ENCODE assay signal across 14 cellular contexts in genomic region chr1:245512181-245512888, GRCh38.
DNase-seq lines count a peak whose midpoint lies in the region; ATAC-seq and TF ChIP-seq lines count a peak whose summit lies in the region.
"Had no signal": no experiment of that assay in that cellular context is flagged by ENCODE, and none has a peak within 500 bp of the region (broad histone marks: within the 10 kb centered on the region; RNA-seq: fewer than 3 reads in every experiment).

No MANE protein-coding gene starts in this region.

- peak; percentile 66 for DNase-seq in DMS153 treated with DMSO at 0.1 percent for 48 hours (lab: John Stamatoyannopoulos, UW; ENCODE audit: unreplicated experiment)
- DNase-seq in NCI-H1436 treated with DMSO at 0.1 percent for 48 hours (lab: John Stamatoyannopoulos, UW) = peak; percentile 48
- peak; percentile 37 for DNase-seq in amniotic epithelial cell (ENCODE audit: low read depth)
- no peak for DNase-seq in middle frontal gyrus (ENCODE audit: extremely low spot score, low spot score)
- no peak for DNase-seq in NK-92 treated with Interleukin-12 subunit alpha and Interleukin-12 subunit beta, amount 100 ng/mL, for 24 hours (lab: John Stamatoyannopoulos, UW)
- no peak for DNase-seq in stimulated activated CD8-positive, alpha-beta memory T cell treated with anti-CD3 and anti-CD28 coated beads, Interleukin-4, amount 100 ng/mL, for 48 hours
- DNase-seq: activated CD4-positive, alpha-beta T cell treated with anti-CD3 and anti-CD28 coated beads for 48 hours; GOT3; occipital lobe; Right ventricle myocardium superior; uterus had no signal

- no peak for ATAC-seq in GM21360 (IDR thresholded peaks at IDR 0.05; ENCODE audit: unreplicated experiment)
- ATAC-seq: activated naive CD4-positive, alpha-beta T cell treated with anti-CD3 and anti-CD28 coated beads, Interleukin-2, amount 50 U/mL, for 72 hours had no signal

- H3K4me3 Mint-ChIP-seq in nephron = peak overlapping the region in 2 of 3 experiments; percentile 28 to 54

- no peak for TF ChIP-seq CTCF in nephron (IDR thresholded peaks at IDR 0.05; ENCODE audit: unreplicated experiment in 3 of 3)

- peak overlapping the region; percentile 24 to 74 (median 55) for H3K27ac Mint-ChIP-seq in nephron
- H3K27ac Mint-ChIP-seq: activated naive CD4-positive, alpha-beta T cell treated with anti-CD3 and anti-CD28 coated beads, Interleukin-2, amount 50 U/mL, for 72 hours had no signal

- H3K36me3 Mint-ChIP-seq in nephron (ENCODE audit: low read depth) = no peaks in the 10 kb centered on the region
- H3K36me3 Mint-ChIP-seq: activated naive CD4-positive, alpha-beta T cell treated with anti-CD3 and anti-CD28 coated beads, Interleukin-2, amount 50 U/mL, for 72 hours had no signal

- no peaks in the 10 kb centered on the region for H3K9me3 Mint-ChIP-seq in nephron

- H3K27me3 Mint-ChIP-seq in nephron (ENCODE audit: low read depth) = peaks cover 4% of the 10 kb centered on the region

- peaks cover 48% of the 10 kb centered on the region for H3K4me1 Mint-ChIP-seq in nephron

Comparison
In these comparisons a context has a peak if more than half of its experiments do, and no peak if none do; other contexts are left out.
1. DNase-seq: peak in DMS153 treated with DMSO at 0.1 percent for 48 hours (single experiment), NCI-H1436 treated with DMSO at 0.1 percent for 48 hours (single experiment) and amniotic epithelial cell (single experiment); none in middle frontal gyrus (single experiment), NK-92 treated with Interleukin-12 subunit alpha and Interleukin-12 subunit beta, amount 100 ng/mL, for 24 hours (single experiment) and stimulated activated CD8-positive, alpha-beta memory T cell treated with anti-CD3 and anti-CD28 coated beads, Interleukin-4, amount 100 ng/mL, for 48 hours (single experiment).